Comparison of ENCODE assay signal across 32 cellular contexts in genomic region chr2:95149397-95149984, GRCh38. TPM values are rescaled to one million over a fixed set of nuclear protein-coding genes. Genes with fewer than 3 reads are reported as not detected.
DNase-seq lines count a peak whose midpoint lies in the region; ATAC-seq and TF ChIP-seq lines count a peak whose summit lies in the region.
"Had no signal": no experiment of that assay in that cellular context is flagged by ENCODE, and none has a peak within 500 bp of the region (broad histone marks: within the 10 kb centered on the region; RNA-seq: fewer than 3 reads in every experiment).

No MANE protein-coding gene starts in this region.

- H2BK120ac ChIP-seq in mesenchymal stem cell (ENCODE audit: low read depth, low read length) = no peak overlapping the region

- peak overlapping the region in 8 of 10 experiments; percentile 4 to 32 (median 22); a peak in 9 of 20 replicates for H3K4me3 ChIP-seq in BLaER1 treated with 17β-estradiol and CSF1 and Interleukin-3, amounts not matched to agents 10 nM and 100 nM
- H3K4me3 ChIP-seq in coronary artery (peak overlapping the region; percentile 10), mesenchymal stem cell (ENCODE audit: insufficient read depth in 1 of 2, low read depth in 1 of 2, low read length in 2 of 2) (peak overlapping the region in 1 of 2 experiments; percentile 62), testis (no peak overlapping the region)
- H3K4me3 ChIP-seq: left ventricle myocardium inferior, ovary, thyroid gland, vagina had no signal

- H3K36me3 Mint-ChIP-seq in natural killer cell = peaks cover 70% of the 10 kb centered on the region

- 100% methylated on average over 5 of the region's 6 CpGs for WGBS in mesenchymal stem cell
- WGBS in testis, 2 donors = 95 to 98% methylated on average over 6 of the region's 6 CpGs

- TF ChIP-seq EP300 in Ishikawa (IDR thresholded peaks at IDR 0.05; ENCODE audit: borderline replicate concordance) = no peak

- H3K4me3 Mint-ChIP-seq in natural killer cell = no peak overlapping the region
- H3K4me3 Mint-ChIP-seq: activated CD4-positive, alpha-beta memory T cell treated with anti-CD3 and anti-CD28 coated beads, Interleukin-2, amount 10 ng/mL, durations not matched to agents 7 days and 5 days; activated naive CD4-positive, alpha-beta T cell treated with anti-CD3 and anti-CD28 coated beads, Interleukin-2, amount 10 ng/mL, durations not matched to agents 7 days and 5 days; HFFc6; nephron had no signal

- no peak overlapping the region for H2AK5ac ChIP-seq in mesenchymal stem cell (ENCODE audit: low read length, severe bottlenecking)

- H3K27me3 Mint-ChIP-seq in natural killer cell (ENCODE audit: low read depth in 2 of 2) = no peaks in the 10 kb centered on the region
- H3K27me3 Mint-ChIP-seq: activated CD4-positive, alpha-beta memory T cell treated with anti-CD3 and anti-CD28 coated beads, Interleukin-2, amount 10 ng/mL, durations not matched to agents 7 days and 5 days; activated naive CD4-positive, alpha-beta T cell treated with anti-CD3 and anti-CD28 coated beads, Interleukin-2, amount 10 ng/mL, durations not matched to agents 7 days and 5 days had no signal

- no peak overlapping the region for H4K91ac ChIP-seq in mesenchymal stem cell (ENCODE audit: low read length)

- ATAC-seq in natural killer cell = no peak

- peaks cover 97 to 100% (median 99%) of the 10 kb centered on the region in 11 experiments for H3K36me3 ChIP-seq in BLaER1 treated with 17β-estradiol and CSF1 and Interleukin-3, amounts not matched to agents 10 nM and 100 nM
- H3K36me3 ChIP-seq in mesenchymal stem cell (ENCODE audit: control insufficient read depth in 1 of 2, insufficient read depth in 2 of 2, low read depth in 1 of 2, low read length in 2 of 2) (peaks cover 37 to 87% of the 10 kb centered on the region in 2 experiments), testis (ENCODE audit: low read depth, missing control alignments) (no peaks in the 10 kb centered on the region)
- H3K36me3 ChIP-seq: BE2C had no signal

- H3K4me2 ChIP-seq in BLaER1 treated with 17β-estradiol and CSF1 and Interleukin-3, amounts not matched to agents 10 nM and 100 nM = no peak overlapping the region
- no peak overlapping the region for H3K4me2 ChIP-seq in mesenchymal stem cell (ENCODE audit: low read length, poor library complexity, severe bottlenecking)

- intact Hi-C loops in testis (cut with DNase I; ENCODE audit: low total_unique reads) = no loop called here
- intact Hi-C loops in natural killer cell (cut with micrococcal nuclease) = no loop called here

- H2BK15ac ChIP-seq in mesenchymal stem cell (ENCODE audit: low read depth, poor library complexity, severe bottlenecking) = no peak overlapping the region

- H3K9me3 Mint-ChIP-seq in natural killer cell = peaks cover 14 to 40% of the 10 kb centered on the region in 2 donors

- H3K4me1 ChIP-seq in BLaER1 treated with 17β-estradiol and CSF1 and Interleukin-3, amounts not matched to agents 10 nM and 100 nM = no peaks in the 10 kb centered on the region
- no peaks in the 10 kb centered on the region for H3K4me1 ChIP-seq in mesenchymal stem cell (ENCODE audit: control insufficient read depth, insufficient read depth, low read depth, low read length)
- H3K4me1 ChIP-seq in testis = no peaks in the 10 kb centered on the region
- H3K4me1 ChIP-seq: BE2C, left ventricle myocardium inferior, thyroid gland, vagina had no signal

- H3K18ac ChIP-seq in mesenchymal stem cell (ENCODE audit: low read depth in 1 of 2, low read length in 2 of 2) = no peak overlapping the region

- H3K4ac ChIP-seq in mesenchymal stem cell (ENCODE audit: low read depth in 1 of 2, low read length in 2 of 2) = no peak overlapping the region

- TF ChIP-seq CTCF in coronary artery (IDR thresholded peaks at IDR 0.05) (no peak), testis (IDR thresholded peaks at IDR 0.05) (no peak), natural killer cell (IDR thresholded peaks at IDR 0.05) (no peak)

- no peak overlapping the region for H2BK5ac ChIP-seq in mesenchymal stem cell (ENCODE audit: low read depth, low read length, poor library complexity, severe bottlenecking)

- no peak for TF ChIP-seq RAD21 in Ishikawa (IDR thresholded peaks at IDR 0.05; ENCODE audit: low read depth)

- no peak overlapping the region for H3K14ac ChIP-seq in mesenchymal stem cell (ENCODE audit: low read length in 2 of 2)

- H3K27ac Mint-ChIP-seq in natural killer cell = no peak overlapping the region
- H3K27ac Mint-ChIP-seq: activated CD4-positive, alpha-beta memory T cell treated with anti-CD3 and anti-CD28 coated beads, Interleukin-2, amount 10 ng/mL, durations not matched to agents 7 days and 5 days; activated naive CD4-positive, alpha-beta T cell treated with anti-CD3 and anti-CD28 coated beads, Interleukin-2, amount 10 ng/mL, durations not matched to agents 7 days and 5 days; HFFc6; nephron had no signal

- H3K9me3 ChIP-seq in BLaER1 treated with 17β-estradiol and CSF1 and Interleukin-3, amounts not matched to agents 10 nM and 100 nM (replicated peaks in 1 of 11) = peaks cover 100% of the 10 kb centered on the region in 11 experiments
- H3K9me3 ChIP-seq in mesenchymal stem cell (ENCODE audit: control insufficient read depth, low read length) (peaks cover 97% of the 10 kb centered on the region), testis (no peaks in the 10 kb centered on the region)
- H3K9me3 ChIP-seq: BE2C, thyroid gland had no signal

- no peak overlapping the region for H2AFZ ChIP-seq in mesenchymal stem cell (ENCODE audit: low read depth, low read length)

- H3K4me1 Mint-ChIP-seq in natural killer cell = no peaks in the 10 kb centered on the region
- H3K4me1 Mint-ChIP-seq: activated CD4-positive, alpha-beta memory T cell treated with anti-CD3 and anti-CD28 coated beads, Interleukin-2, amount 10 ng/mL, durations not matched to agents 7 days and 5 days; activated naive CD4-positive, alpha-beta T cell treated with anti-CD3 and anti-CD28 coated beads, Interleukin-2, amount 10 ng/mL, durations not matched to agents 7 days and 5 days; nephron had no signal

- no peak overlapping the region for H3K23ac ChIP-seq in mesenchymal stem cell (ENCODE audit: low read length in 2 of 2)

- no peak overlapping the region for H3K9ac ChIP-seq in BLaER1 treated with 17β-estradiol and CSF1 and Interleukin-3, amounts not matched to agents 10 nM and 100 nM
- no peak overlapping the region for H3K9ac ChIP-seq in mesenchymal stem cell (ENCODE audit: low read length)

- no peak overlapping the region for H4K8ac ChIP-seq in mesenchymal stem cell (ENCODE audit: low read length)

- H4K20me1 ChIP-seq in BLaER1 treated with 17β-estradiol and CSF1 and Interleukin-3, amounts not matched to agents 10 nM and 100 nM = no peaks in the 10 kb centered on the region

- no peak for DNase-seq in coronary artery (ENCODE audit: low spot score)
- peak; percentile 17 for DNase-seq in mesenchymal stem cell
- DNase-seq in stimulated activated CD4-positive, alpha-beta T cell treated with anti-CD3 and anti-CD28 coated beads, Interleukin-2, amount 100 ng/mL, for 24 hours = no peak
- no peak for DNase-seq in testis
- DNase-seq in natural killer cell = no peak
- DNase-seq in retina = no peak
- DNase-seq: activated CD4-positive, alpha-beta memory T cell treated with anti-CD3 and anti-CD28 coated beads, Interleukin-2, amount 10 ng/mL, durations not matched to agents 7 days and 5 days; activated CD8-positive, alpha-beta memory T cell treated with anti-CD3 and anti-CD28 coated beads, Interleukin-2, amount 50 U/mL, for 4 hours; activated naive CD4-positive, alpha-beta T cell treated with anti-CD3 and anti-CD28 coated beads, Interleukin-2, amount 10 ng/mL, durations not matched to agents 7 days and 5 days; amniotic stem cell; BE2C; brain microvascular endothelial cell; cerebellar nuclear complex; DMS53; glutamatergic neuron; HFFc6; islet precursor cell; left ventricle myocardium inferior; midbrain; NCI-H1092; NCI-H1694; NCI-H446; NCI-H748 treated with DMSO at 0.1 percent for 48 hours; ovary; SIG-M5; small intestine; stimulated activated naive CD4-positive, alpha-beta T cell treated with Interleukin-2 at 50 U/mL for 16 hours; thyroid gland had no signal

- no peak for TF ChIP-seq POLR2A in testis (IDR thresholded peaks at IDR 0.05)

- no peak overlapping the region for H3K27ac ChIP-seq in BLaER1 treated with 17β-estradiol and CSF1 and Interleukin-3, amounts not matched to agents 10 nM and 100 nM
- H3K27ac ChIP-seq in coronary artery (no peak overlapping the region), mesenchymal stem cell (ENCODE audit: low read length, poor library complexity, severe bottlenecking) (no peak overlapping the region), testis (no peak overlapping the region)
- H3K27ac ChIP-seq: brain microvascular endothelial cell, left ventricle myocardium inferior, ovary, thyroid gland, vagina had no signal

- peaks cover 21% of the 10 kb centered on the region for H3K79me1 ChIP-seq in mesenchymal stem cell (replicated peaks; ENCODE audit: low read length, poor library complexity, severe bottlenecking)

- 0 out of 22 replicates have a peak, but pooled peaks cover 0 to 3% (median 0%) of the 10 kb centered on the region in 11 experiments for H3K27me3 ChIP-seq in BLaER1 treated with 17β-estradiol and CSF1 and Interleukin-3, amounts not matched to agents 10 nM and 100 nM
- H3K27me3 ChIP-seq in mesenchymal stem cell (ENCODE audit: control insufficient read depth in 1 of 2, insufficient read depth in 1 of 2, low read length in 2 of 2) (no peaks in the 10 kb centered on the region), testis (no peaks in the 10 kb centered on the region)
- H3K27me3 ChIP-seq: BE2C, brain microvascular endothelial cell, ovary, thyroid gland, vagina had no signal

- H2BK12ac ChIP-seq in mesenchymal stem cell (ENCODE audit: low read length in 2 of 2) = no peak overlapping the region

TF ChIP-seq in Ishikawa, 13 proteins besides CTCF, POLR2A, EP300 and RAD21 (continues in another document):
- 0 out of 2 replicates have a peak, but pooled peaks have one; percentile 26 for TF ChIP-seq TCF12 (IDR thresholded peaks at IDR 0.05; ENCODE audit: low read depth)

RNA-seq across cellular contexts. Expression of gene ZNF514, which starts 10.2 kb away (rescaled TPM):
- polyA plus RNA-seq in mesenchymal stem cell (2013, experiment 1 of 2) = 7.3 TPM
- polyA plus RNA-seq in mesenchymal stem cell (2013, experiment 2 of 2) = 7.0 TPM
- total RNA-seq in testis = 10 to 100 TPM; 22.3 to 25.0 TPM
- 21.9 TPM for polyA plus RNA-seq in testis (ENCODE audit: insufficient read depth, low read depth, low replicate concordance)
- total RNA-seq in natural killer cell = 10 to 100 TPM; 12.4 to 26.0 (median 12.8) TPM

RNA-seq across cellular contexts. Expression of gene ZNF2, which starts 16.1 kb away (rescaled TPM):
- polyA plus RNA-seq in mesenchymal stem cell (2013, experiment 1 of 2) = 2.5 TPM
- 2.4 TPM for polyA plus RNA-seq in mesenchymal stem cell (2013, experiment 2 of 2)
- total RNA-seq in testis (1 to 10 TPM; 5.8 to 7.9 TPM), natural killer cell (1 to 10 TPM in 2 of 3 donors, under 1 TPM in 1; 0.96 to 2.7 (median 2.4) TPM)
- polyA plus RNA-seq in testis (ENCODE audit: insufficient read depth, low read depth, low replicate concordance) = 7.1 TPM

RNA-seq across cellular contexts. Expression of gene MRPS5, which starts 27.9 kb away (rescaled TPM):
- polyA plus RNA-seq in mesenchymal stem cell (2013, experiment 1 of 2) = 45.2 TPM
- polyA plus RNA-seq in mesenchymal stem cell (2013, experiment 2 of 2) = 45.1 TPM
- total RNA-seq in testis (10 to 100 TPM; 59.3 to 63.1 TPM), natural killer cell (10 to 100 TPM; 26.4 to 40.0 (median 29.8) TPM)
- polyA plus RNA-seq in testis (ENCODE audit: insufficient read depth, low read depth, low replicate concordance) = 44.4 TPM

RNA-seq across cellular contexts. Expression of gene ZNF892, which starts 57.8 kb away (rescaled TPM):
- 0.75 TPM for polyA plus RNA-seq in mesenchymal stem cell (2013, experiment 1 of 2)
- polyA plus RNA-seq in mesenchymal stem cell (2013, experiment 2 of 2) = 0.79 TPM
- total RNA-seq in testis (10 to 100 TPM; 12.1 to 12.3 TPM), natural killer cell (1 to 10 TPM; 2.9 to 4.6 (median 3.2) TPM)
- 7.1 TPM for polyA plus RNA-seq in testis (ENCODE audit: insufficient read depth, low read depth, low replicate concordance)

Comparison
In these comparisons a context has a peak if more than half of its experiments do, and no peak if none do; other contexts are left out.
1. H3K4me3 ChIP-seq: peak in BLaER1 treated with 17β-estradiol and CSF1 and Interleukin-3, amounts not matched to agents 10 nM and 100 nM (8 of 10) and coronary artery (single experiment); none in testis (0 of 2).